In genomic region chr17:13544292-13544691, GRCh38 we compare ENCODE assay signal across 11 cellular contexts. TPM values are rescaled to one million over a fixed set of nuclear protein-coding genes. Genes with fewer than 3 reads are reported as not detected.
DNase-seq lines count a peak whose midpoint lies in the region; ATAC-seq, FAIRE-seq and TF ChIP-seq lines count a peak whose summit lies in the region.
"Had no signal": no experiment of that assay in that cellular context is flagged by ENCODE, and none has a peak within 500 bp of the region (broad histone marks: within the 10 kb centered on the region; RNA-seq: fewer than 3 reads in every experiment).

No MANE protein-coding gene starts in this region.

- no peak for TF ChIP-seq CTCF in WI38 (IDR thresholded peaks at IDR 0.05; ENCODE audit: low read depth, low read length)

- no peak for ATAC-seq in GM21786 (IDR thresholded peaks at IDR 0.05; ENCODE audit: unreplicated experiment)

- peak overlapping the region; percentile 32 for H3K4me3 ChIP-seq in WI38 (ENCODE audit: low read depth, low read length)

- no peak for TF ChIP-seq POLR2A in GM12892 (IDR thresholded peaks at IDR 0.05; ENCODE audit: low read depth, low read length)

- peak; percentile 96 for DNase-seq in GM04504 (ENCODE audit: low read depth)
- DNase-seq in hepatic stellate cell (ENCODE audit: low spot score) = peak; percentile 48
- peak; percentile 85 for DNase-seq in smooth muscle cell of the brain vasculature (ENCODE audit: low read depth, low spot score)
- no peak for DNase-seq in GM12892 (ENCODE audit: insufficient read length)
- DNase-seq in MV-4-11 (lab: John Stamatoyannopoulos, UW) = no peak
- DNase-seq in NCI-H774 (lab: John Stamatoyannopoulos, UW) = no peak
- DNase-seq: activated gamma-delta T cell treated with Interleukin-2 at 50 U/mL for 16 hours, NCI-H510A treated with DMSO at 0.1 percent for 48 hours had no signal

- no peak for FAIRE-seq in GM12892 (lab: Jason Lieb, UNC)
- FAIRE-seq: frontal cortex had no signal

RNA-seq across cellular contexts. Expression of gene HS3ST3A1, which starts 57.4 kb away (rescaled TPM):
- polyA plus RNA-seq in GM12892 (2012; ENCODE audit: missing spikeins) = not detected

Comparison
In these comparisons a context has a peak if more than half of its experiments do, and no peak if none do; other contexts are left out.
1. DNase-seq: peak in GM04504 (single experiment), hepatic stellate cell (single experiment) and smooth muscle cell of the brain vasculature (single experiment); none in GM12892 (single experiment), MV-4-11 (single experiment) and NCI-H774 (single experiment).